ENCODE assay signal across 12 cellular contexts in genomic region chr5:106397700-106398099, GRCh38.
DNase-seq lines count a peak whose midpoint lies in the region; TF ChIP-seq lines count a peak whose summit lies in the region.
"Had no signal": no experiment of that assay in that cellular context is flagged by ENCODE, and none has a peak within 500 bp of the region (broad histone marks: within the 10 kb centered on the region; RNA-seq: fewer than 3 reads in every experiment).

No MANE protein-coding gene starts in this region.

- in situ Hi-C loops in astrocyte of the spinal cord (cut with HindIII; ENCODE audit: low sequenced_read_pairs) = no loop called here

- H3K4me3 ChIP-seq in AG04450 (ENCODE audit: low read depth, low read length) (no peak overlapping the region), astrocyte of the spinal cord (ENCODE audit: low read depth, low read length) (no peak overlapping the region)
- H3K4me3 ChIP-seq: BLaER1 treated with 17β-estradiol and CSF1 and Interleukin-3, amounts not matched to agents 10 nM and 100 nM; stomach had no signal

- H3K9me3 ChIP-seq in AG04450 (ENCODE audit: control insufficient read depth, insufficient read depth, low read length) = no peaks in the 10 kb centered on the region
- H3K9me3 ChIP-seq: BLaER1 treated with 17β-estradiol and CSF1 and Interleukin-3, amounts not matched to agents 10 nM and 100 nM; stomach had no signal

- no peaks in the 10 kb centered on the region for H3K27me3 ChIP-seq in AG04450 (ENCODE audit: control insufficient read depth, insufficient read depth, low read length)
- H3K27me3 ChIP-seq: BLaER1 treated with 17β-estradiol and CSF1 and Interleukin-3, amounts not matched to agents 10 nM and 100 nM; stomach had no signal

- DNase-seq in AG04450 (ENCODE audit: low read depth, low spot score) (peak; percentile 78), LHCN-M2 (ENCODE audit: low read depth) (peak; percentile 98), astrocyte of the spinal cord (ENCODE audit: low read depth, low spot score) (peak; percentile 97), islet precursor cell (peak; percentile 76), HuH-7.5 (ENCODE audit: low spot score) (no peak), COR-L47 (lab: John Stamatoyannopoulos, UW) (no peak), RPMI8226 (no peak)
- DNase-seq in activated CD8-positive, alpha-beta memory T cell treated with anti-CD3 and anti-CD28 coated beads, Interleukin-2, amount 50 U/mL, for 4 hours = no peak
- DNase-seq: activated CD4-positive, alpha-beta T cell treated with anti-CD3 and anti-CD28 coated beads for 4 hours; erythroblast; stomach had no signal

- POLR2A ChIA-PET in AG04450 (lab: Yijun Ruan, JAX) = no interaction called here

- TF ChIP-seq CTCF in AG04450 (IDR thresholded peaks at IDR 0.05; ENCODE audit: low read depth, low read length) (no peak), astrocyte of the spinal cord (IDR thresholded peaks at IDR 0.05; ENCODE audit: low read depth, low read length) (no peak)

- H3K27ac ChIP-seq in AG04450 (ENCODE audit: low read depth, low read length) = peak overlapping the region; percentile 32
- H3K27ac ChIP-seq: BLaER1 treated with 17β-estradiol and CSF1 and Interleukin-3, amounts not matched to agents 10 nM and 100 nM; stomach had no signal

- CTCF ChIA-PET in AG04450 (lab: Charles Lee) = interaction anchor here (0.6 kb wide), 1 partner anchor 19 kb away, joined by 3 read pairs; no protein-coding TSS in a partner anchor

Comparison
In these comparisons a context has a peak if more than half of its experiments do, and no peak if none do; other contexts are left out.
1. DNase-seq: peak in AG04450 (single experiment), LHCN-M2 (single experiment), astrocyte of the spinal cord (single experiment) and islet precursor cell (single experiment); none in HuH-7.5 (single experiment), activated CD8-positive, alpha-beta memory T cell treated with anti-CD3 and anti-CD28 coated beads, Interleukin-2, amount 50 U/mL, for 4 hours (single experiment), COR-L47 (single experiment) and RPMI8226 (single experiment).